ENCODE assay signal across 1 cellular context in the genomic region with DNA sequence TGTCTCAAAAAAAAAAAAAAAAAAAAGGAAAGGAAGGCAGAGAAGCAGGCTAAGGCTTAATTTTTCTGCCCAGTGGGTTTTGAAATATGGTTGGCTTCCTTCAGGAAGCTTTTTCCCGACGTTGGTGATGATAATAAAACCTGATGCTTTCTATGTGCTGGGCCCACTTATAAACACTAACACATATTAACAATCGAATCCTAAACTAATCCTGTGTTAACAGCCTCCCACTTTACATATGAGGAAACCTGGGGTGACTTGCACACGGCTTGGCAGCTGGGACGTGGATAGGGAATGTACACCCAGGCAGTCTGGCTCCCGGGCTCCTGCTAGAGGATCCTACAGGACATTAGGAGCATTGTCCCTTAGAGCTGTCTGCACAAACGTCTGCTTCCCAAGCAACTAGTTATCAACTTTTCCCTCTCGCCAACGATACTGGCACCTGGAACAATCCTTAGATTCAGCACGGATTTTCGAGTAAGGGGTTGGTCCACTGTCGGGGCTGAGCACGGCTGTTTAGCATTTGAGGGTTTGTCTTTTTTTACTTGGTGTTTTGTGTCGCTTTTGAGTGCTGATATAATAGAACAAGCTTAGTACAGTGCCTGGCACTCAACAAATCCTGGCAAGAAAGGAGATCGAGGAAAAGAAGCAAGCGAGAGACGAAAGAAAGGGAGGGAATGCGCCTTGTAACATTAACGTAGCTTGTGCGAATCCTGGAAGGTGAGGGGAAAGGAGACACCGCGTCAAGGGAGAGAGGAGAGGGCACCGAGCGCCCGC.
A peak's percentile ranks its signal among the peaks of the same experiment; 100 is the strongest.
TF ChIP-seq lines count a peak whose summit lies in the region.

No MANE protein-coding gene starts in this region.

TF ChIP-seq in HepG2, 621 proteins besides CTCF, POLR2A, EP300 and RAD21 (continued from another document and continues in another):
- TF ChIP-seq, protein P1, sequence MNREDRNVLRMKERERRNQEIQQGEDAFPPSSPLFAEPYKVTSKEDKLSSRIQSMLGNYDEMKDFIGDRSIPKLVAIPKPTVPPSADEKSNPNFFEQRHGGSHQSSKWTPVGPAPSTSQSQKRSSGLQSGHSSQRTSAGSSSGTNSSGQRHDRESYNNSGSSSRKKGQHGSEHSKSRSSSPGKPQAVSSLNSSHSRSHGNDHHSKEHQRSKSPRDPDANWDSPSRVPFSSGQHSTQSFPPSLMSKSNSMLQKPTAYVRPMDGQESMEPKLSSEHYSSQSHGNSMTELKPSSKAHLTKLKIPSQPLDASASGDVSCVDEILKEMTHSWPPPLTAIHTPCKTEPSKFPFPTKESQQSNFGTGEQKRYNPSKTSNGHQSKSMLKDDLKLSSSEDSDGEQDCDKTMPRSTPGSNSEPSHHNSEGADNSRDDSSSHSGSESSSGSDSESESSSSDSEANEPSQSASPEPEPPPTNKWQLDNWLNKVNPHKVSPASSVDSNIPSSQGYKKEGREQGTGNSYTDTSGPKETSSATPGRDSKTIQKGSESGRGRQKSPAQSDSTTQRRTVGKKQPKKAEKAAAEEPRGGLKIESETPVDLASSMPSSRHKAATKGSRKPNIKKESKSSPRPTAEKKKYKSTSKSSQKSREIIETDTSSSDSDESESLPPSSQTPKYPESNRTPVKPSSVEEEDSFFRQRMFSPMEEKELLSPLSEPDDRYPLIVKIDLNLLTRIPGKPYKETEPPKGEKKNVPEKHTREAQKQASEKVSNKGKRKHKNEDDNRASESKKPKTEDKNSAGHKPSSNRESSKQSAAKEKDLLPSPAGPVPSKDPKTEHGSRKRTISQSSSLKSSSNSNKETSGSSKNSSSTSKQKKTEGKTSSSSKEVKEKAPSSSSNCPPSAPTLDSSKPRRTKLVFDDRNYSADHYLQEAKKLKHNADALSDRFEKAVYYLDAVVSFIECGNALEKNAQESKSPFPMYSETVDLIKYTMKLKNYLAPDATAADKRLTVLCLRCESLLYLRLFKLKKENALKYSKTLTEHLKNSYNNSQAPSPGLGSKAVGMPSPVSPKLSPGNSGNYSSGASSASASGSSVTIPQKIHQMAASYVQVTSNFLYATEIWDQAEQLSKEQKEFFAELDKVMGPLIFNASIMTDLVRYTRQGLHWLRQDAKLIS (CRISPR knock-in tag; IDR thresholded peaks at IDR 0.05) = no peak
- peak; percentile 94 for TF ChIP-seq POLR2AphosphoS5 (IDR thresholded peaks at IDR 0.05; ENCODE audit: low read depth, low read length)
- TF ChIP-seq, protein P2, sequence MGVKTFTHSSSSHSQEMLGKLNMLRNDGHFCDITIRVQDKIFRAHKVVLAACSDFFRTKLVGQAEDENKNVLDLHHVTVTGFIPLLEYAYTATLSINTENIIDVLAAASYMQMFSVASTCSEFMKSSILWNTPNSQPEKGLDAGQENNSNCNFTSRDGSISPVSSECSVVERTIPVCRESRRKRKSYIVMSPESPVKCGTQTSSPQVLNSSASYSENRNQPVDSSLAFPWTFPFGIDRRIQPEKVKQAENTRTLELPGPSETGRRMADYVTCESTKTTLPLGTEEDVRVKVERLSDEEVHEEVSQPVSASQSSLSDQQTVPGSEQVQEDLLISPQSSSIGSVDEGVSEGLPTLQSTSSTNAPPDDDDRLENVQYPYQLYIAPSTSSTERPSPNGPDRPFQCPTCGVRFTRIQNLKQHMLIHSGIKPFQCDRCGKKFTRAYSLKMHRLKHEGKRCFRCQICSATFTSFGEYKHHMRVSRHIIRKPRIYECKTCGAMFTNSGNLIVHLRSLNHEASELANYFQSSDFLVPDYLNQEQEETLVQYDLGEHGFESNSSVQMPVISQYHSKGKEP (CRISPR knock-in tag; IDR thresholded peaks at IDR 0.05) = no peak; the same call in 1 of the 2 replicates
- no peak for TF ChIP-seq ZNF367 (CRISPR knock-in tag; IDR thresholded peaks at IDR 0.05; ENCODE audit: borderline replicate concordance)
- no peak for TF ChIP-seq ZNF709 (CRISPR knock-in tag; IDR thresholded peaks at IDR 0.05)
- no peak for TF ChIP-seq ZNF616 (CRISPR knock-in tag; IDR thresholded peaks at IDR 0.05; ENCODE audit: low read depth)
- no peak for TF ChIP-seq ZNF260 (CRISPR knock-in tag; IDR thresholded peaks at IDR 0.05; ENCODE audit: borderline replicate concordance, low read depth)
- TF ChIP-seq NBN (conservative IDR thresholded peaks at IDR 0.05) = no peak
- TF ChIP-seq BHLHE40 (IDR thresholded peaks at IDR 0.05; ENCODE audit: low read length) = no peak
- TF ChIP-seq, protein P3, sequence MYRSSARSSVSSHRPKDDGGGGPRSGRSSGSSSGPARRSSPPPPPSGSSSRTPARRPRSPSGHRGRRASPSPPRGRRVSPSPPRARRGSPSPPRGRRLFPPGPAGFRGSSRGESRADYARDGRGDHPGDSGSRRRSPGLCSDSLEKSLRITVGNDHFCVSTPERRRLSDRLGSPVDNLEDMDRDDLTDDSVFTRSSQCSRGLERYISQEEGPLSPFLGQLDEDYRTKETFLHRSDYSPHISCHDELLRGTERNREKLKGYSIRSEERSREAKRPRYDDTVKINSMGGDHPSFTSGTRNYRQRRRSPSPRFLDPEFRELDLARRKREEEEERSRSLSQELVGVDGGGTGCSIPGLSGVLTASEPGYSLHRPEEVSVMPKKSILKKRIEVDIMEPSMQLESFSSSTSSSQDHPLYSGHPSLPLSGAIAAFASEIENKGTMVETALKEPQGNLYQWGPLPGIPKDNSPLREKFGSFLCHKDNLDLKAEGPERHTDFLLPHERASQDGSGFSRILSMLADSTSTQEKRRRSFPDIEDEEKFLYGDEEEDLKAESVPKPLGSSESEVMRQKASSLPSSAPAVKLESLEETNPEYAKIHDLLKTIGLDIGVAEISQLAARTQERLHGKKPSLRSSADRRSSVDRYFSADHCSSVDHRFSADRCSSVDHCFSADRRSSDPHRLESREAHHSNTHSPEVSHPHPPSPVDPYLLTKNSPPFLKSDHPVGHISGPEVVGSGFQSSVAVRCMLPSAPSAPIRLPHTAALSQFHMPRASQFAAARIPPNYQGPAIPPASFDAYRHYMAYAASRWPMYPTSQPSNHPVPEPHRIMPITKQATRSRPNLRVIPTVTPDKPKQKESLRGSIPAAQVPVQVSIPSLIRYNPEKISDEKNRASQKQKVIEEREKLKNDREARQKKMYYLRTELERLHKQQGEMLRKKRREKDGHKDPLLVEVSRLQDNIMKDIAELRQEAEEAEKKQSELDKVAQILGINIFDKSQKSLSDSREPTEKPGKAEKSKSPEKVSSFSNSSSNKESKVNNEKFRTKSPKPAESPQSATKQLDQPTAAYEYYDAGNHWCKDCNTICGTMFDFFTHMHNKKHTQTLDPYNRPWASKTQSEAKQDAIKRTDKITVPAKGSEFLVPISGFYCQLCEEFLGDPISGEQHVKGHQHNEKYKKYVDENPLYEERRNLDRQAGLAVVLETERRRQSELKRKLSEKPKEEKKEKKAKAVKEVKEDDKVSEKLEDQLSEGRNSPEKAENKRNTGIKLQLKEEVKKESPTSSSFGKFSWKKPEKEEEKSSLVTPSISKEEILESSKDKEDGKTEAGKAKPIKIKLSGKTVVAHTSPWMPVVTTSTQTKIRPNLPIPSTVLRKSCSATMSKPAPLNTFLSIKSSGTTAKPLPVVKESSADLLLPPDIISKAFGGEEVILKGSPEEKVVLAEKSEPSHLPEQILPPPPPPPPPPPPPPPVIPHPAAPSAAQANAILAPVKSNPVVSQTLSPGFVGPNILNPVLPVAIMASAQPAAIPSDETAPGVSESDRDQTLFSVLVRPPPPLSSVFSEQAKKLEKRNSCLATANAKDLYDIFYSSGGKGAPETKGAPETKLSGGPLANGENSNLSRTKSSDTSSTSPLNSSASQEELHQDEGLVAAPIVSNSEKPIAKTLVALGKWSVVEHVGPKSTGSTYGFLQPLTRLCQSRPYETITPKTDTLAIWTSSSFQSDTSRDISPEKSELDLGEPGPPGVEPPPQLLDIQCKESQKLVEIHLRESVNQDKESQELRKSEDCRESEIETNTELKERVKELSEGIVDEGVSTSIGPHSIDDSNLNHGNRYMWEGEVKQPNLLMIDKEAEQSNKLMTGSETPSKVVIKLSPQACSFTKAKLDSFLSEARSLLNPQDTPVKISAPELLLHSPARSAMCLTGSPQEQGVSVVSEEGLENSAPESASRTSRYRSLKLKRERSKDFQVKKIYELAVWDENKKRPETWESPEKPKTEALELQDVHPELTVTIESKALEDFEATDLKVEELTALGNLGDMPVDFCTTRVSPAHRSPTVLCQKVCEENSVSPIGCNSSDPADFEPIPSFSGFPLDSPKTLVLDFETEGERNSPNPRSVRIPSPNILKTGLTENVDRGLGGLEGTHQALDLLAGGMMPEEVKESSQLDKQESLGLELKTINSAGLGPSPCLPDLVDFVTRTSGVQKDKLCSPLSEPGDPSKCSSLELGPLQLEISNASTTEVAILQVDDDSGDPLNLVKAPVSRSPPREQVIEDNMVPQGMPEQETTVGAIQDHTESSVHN (CRISPR knock-in tag; IDR thresholded peaks at IDR 0.05) = no peak
- no peak; the same call in 1 of the 2 replicates for TF ChIP-seq SP140L (CRISPR knock-in tag; IDR thresholded peaks at IDR 0.05; ENCODE audit: borderline replicate concordance)
- TF ChIP-seq DMAP1 (CRISPR knock-in tag; IDR thresholded peaks at IDR 0.05) = no peak
- TF ChIP-seq CREM (IDR thresholded peaks at IDR 0.05) = peak; percentile 31
- no peak for TF ChIP-seq CREM (CRISPR knock-in tag; IDR thresholded peaks at IDR 0.05)
- peak; percentile 46 for TF ChIP-seq TGIF2 (CRISPR knock-in tag; IDR thresholded peaks at IDR 0.05)
- TF ChIP-seq ARNT (IDR thresholded peaks at IDR 0.05) = no peak
- TF ChIP-seq, protein P4, sequence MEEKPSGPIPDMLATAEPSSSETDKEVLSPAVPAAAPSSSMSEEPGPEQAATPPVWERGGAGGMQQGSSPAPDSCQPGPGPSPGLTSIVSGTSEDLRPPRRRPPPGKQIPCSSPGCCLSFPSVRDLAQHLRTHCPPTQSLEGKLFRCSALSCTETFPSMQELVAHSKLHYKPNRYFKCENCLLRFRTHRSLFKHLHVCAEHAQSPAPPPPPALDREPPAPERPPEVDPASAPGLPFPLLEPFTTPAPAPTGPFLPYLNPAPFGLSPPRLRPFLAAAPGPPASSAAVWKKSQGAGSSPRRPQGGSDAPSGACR (CRISPR knock-in tag; IDR thresholded peaks at IDR 0.05) = no peak
- no peak for TF ChIP-seq RFX5 (IDR thresholded peaks at IDR 0.05; ENCODE audit: low read depth, low read length)
- TF ChIP-seq DR1 (CRISPR knock-in tag; IDR thresholded peaks at IDR 0.05) = no peak
- TF ChIP-seq, protein P5, sequence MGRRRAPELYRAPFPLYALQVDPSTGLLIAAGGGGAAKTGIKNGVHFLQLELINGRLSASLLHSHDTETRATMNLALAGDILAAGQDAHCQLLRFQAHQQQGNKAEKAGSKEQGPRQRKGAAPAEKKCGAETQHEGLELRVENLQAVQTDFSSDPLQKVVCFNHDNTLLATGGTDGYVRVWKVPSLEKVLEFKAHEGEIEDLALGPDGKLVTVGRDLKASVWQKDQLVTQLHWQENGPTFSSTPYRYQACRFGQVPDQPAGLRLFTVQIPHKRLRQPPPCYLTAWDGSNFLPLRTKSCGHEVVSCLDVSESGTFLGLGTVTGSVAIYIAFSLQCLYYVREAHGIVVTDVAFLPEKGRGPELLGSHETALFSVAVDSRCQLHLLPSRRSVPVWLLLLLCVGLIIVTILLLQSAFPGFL (CRISPR knock-in tag; IDR thresholded peaks at IDR 0.05) = no peak
- TF ChIP-seq SAP130 (CRISPR knock-in tag; IDR thresholded peaks at IDR 0.05; ENCODE audit: low read depth) = no peak
- TF ChIP-seq NFKB2 (CRISPR knock-in tag; IDR thresholded peaks at IDR 0.05; ENCODE audit: borderline replicate concordance) = 0 out of 2 replicates have a peak, but pooled peaks have one; percentile 3
- TF ChIP-seq, protein P6, sequence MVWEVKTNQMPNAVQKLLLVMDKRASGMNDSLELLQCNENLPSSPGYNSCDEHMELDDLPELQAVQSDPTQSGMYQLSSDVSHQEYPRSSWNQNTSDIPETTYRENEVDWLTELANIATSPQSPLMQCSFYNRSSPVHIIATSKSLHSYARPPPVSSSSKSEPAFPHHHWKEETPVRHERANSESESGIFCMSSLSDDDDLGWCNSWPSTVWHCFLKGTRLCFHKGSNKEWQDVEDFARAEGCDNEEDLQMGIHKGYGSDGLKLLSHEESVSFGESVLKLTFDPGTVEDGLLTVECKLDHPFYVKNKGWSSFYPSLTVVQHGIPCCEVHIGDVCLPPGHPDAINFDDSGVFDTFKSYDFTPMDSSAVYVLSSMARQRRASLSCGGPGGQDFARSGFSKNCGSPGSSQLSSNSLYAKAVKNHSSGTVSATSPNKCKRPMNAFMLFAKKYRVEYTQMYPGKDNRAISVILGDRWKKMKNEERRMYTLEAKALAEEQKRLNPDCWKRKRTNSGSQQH (CRISPR knock-in tag; IDR thresholded peaks at IDR 0.05; ENCODE audit: low read depth) = no peak
- TF ChIP-seq, protein P7, sequence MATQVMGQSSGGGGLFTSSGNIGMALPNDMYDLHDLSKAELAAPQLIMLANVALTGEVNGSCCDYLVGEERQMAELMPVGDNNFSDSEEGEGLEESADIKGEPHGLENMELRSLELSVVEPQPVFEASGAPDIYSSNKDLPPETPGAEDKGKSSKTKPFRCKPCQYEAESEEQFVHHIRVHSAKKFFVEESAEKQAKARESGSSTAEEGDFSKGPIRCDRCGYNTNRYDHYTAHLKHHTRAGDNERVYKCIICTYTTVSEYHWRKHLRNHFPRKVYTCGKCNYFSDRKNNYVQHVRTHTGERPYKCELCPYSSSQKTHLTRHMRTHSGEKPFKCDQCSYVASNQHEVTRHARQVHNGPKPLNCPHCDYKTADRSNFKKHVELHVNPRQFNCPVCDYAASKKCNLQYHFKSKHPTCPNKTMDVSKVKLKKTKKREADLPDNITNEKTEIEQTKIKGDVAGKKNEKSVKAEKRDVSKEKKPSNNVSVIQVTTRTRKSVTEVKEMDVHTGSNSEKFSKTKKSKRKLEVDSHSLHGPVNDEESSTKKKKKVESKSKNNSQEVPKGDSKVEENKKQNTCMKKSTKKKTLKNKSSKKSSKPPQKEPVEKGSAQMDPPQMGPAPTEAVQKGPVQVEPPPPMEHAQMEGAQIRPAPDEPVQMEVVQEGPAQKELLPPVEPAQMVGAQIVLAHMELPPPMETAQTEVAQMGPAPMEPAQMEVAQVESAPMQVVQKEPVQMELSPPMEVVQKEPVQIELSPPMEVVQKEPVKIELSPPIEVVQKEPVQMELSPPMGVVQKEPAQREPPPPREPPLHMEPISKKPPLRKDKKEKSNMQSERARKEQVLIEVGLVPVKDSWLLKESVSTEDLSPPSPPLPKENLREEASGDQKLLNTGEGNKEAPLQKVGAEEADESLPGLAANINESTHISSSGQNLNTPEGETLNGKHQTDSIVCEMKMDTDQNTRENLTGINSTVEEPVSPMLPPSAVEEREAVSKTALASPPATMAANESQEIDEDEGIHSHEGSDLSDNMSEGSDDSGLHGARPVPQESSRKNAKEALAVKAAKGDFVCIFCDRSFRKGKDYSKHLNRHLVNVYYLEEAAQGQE (IDR thresholded peaks at IDR 0.05; ENCODE audit: borderline replicate concordance in 1 of 2, low read depth in 1 of 2, low read length in 2 of 2) = no peak
- TF ChIP-seq, protein P8, sequence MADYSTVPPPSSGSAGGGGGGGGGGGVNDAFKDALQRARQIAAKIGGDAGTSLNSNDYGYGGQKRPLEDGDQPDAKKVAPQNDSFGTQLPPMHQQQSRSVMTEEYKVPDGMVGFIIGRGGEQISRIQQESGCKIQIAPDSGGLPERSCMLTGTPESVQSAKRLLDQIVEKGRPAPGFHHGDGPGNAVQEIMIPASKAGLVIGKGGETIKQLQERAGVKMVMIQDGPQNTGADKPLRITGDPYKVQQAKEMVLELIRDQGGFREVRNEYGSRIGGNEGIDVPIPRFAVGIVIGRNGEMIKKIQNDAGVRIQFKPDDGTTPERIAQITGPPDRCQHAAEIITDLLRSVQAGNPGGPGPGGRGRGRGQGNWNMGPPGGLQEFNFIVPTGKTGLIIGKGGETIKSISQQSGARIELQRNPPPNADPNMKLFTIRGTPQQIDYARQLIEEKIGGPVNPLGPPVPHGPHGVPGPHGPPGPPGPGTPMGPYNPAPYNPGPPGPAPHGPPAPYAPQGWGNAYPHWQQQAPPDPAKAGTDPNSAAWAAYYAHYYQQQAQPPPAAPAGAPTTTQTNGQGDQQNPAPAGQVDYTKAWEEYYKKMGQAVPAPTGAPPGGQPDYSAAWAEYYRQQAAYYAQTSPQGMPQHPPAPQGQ (CRISPR knock-in tag; IDR thresholded peaks at IDR 0.05; ENCODE audit: borderline replicate concordance) = no peak
- no peak for TF ChIP-seq LCORL (IDR thresholded peaks at IDR 0.05)
- TF ChIP-seq LCORL (CRISPR knock-in tag; IDR thresholded peaks at IDR 0.05) = no peak; the same call in 1 of the 2 replicates
- 0 out of 2 replicates have a peak, but pooled peaks have one; percentile 19 for TF ChIP-seq ZNF569 (CRISPR knock-in tag; IDR thresholded peaks at IDR 0.05; ENCODE audit: borderline replicate concordance)
